In genomic region chr10:101694674-101695403, GRCh38 we compare ENCODE assay signal across 8 cellular contexts. TPM values are rescaled to one million over a fixed set of nuclear protein-coding genes. Genes with fewer than 3 reads are reported as not detected.
A peak's percentile ranks its signal among the peaks of the same experiment; 100 is the strongest.
DNase-seq lines count a peak whose midpoint lies in the region; ATAC-seq, FAIRE-seq and TF ChIP-seq lines count a peak whose summit lies in the region.

Gene FBXW4, minus strand, starts transcription at chr10:101695170. Its CDS starts 65 bp downstream, at chr10:101695105.

- peak within 1 kb of the TSS; percentile 97 for H3K4me2 ChIP-seq in endothelial cell of umbilical vein (ENCODE audit: insufficient read depth, low read length)

- peak within 1 kb of the TSS; percentile 90 for H3K9ac ChIP-seq in endothelial cell of umbilical vein (replicated peaks; ENCODE audit: extremely low read depth, insufficient read depth, low read length)

- no peaks in the 10 kb centered on the region for H4K20me1 ChIP-seq in endothelial cell of umbilical vein (replicated peaks; ENCODE audit: control insufficient read depth, extremely low read depth, insufficient read depth, low read length)

- peak within 1 kb of the TSS; percentile 86 for H2AFZ ChIP-seq in endothelial cell of umbilical vein (ENCODE audit: low read depth, low read length)

- H3K36me3 ChIP-seq in endothelial cell of umbilical vein (ENCODE audit: control insufficient read depth in 2 of 2, extremely low read depth in 1 of 2, insufficient read depth in 2 of 2, low read length in 2 of 2) = no peaks in the 10 kb centered on the region

- H3K4me3 ChIP-seq in endothelial cell of umbilical vein (replicated peaks in 1 of 3; ENCODE audit: insufficient read depth in 1 of 3, low read depth in 1 of 3, low read length in 3 of 3) (peak within 1 kb of the TSS; percentile 52 to 95 (median 77)), mononuclear cell (ENCODE audit: low read length) (peak within 1 kb of the TSS; percentile 77)

- H3K27ac ChIP-seq in endothelial cell of umbilical vein (ENCODE audit: insufficient read depth, low read depth, low read length) = peak within 1 kb of the TSS; percentile 82

- peak; percentile 50 for ATAC-seq in HG02884 (IDR thresholded peaks at IDR 0.05; ENCODE audit: unreplicated experiment)

- FAIRE-seq in endothelial cell of umbilical vein (lab: Jason Lieb, UNC) = no peak

- H3K9me3 ChIP-seq in endothelial cell of umbilical vein (replicated peaks; ENCODE audit: control insufficient read depth, insufficient read depth, low read length) = no peaks in the 10 kb centered on the region
- H3K9me3 ChIP-seq in mononuclear cell (ENCODE audit: low read depth, low read length) = no peaks in the 10 kb centered on the region

- TF ChIP-seq CTCF in endothelial cell of umbilical vein (IDR thresholded peaks at IDR 0.05; ENCODE audit: extremely low read depth in 1 of 2, insufficient read depth in 1 of 2, low read depth in 1 of 2, low read length in 2 of 2) = no peak

- DNase-seq in NCI-H748 (lab: John Stamatoyannopoulos, UW; ENCODE audit: unreplicated experiment) = peak; percentile 39
- DNase-seq in NCI-H748 treated with DMSO at 0.1 percent for 48 hours (lab: John Stamatoyannopoulos, UW) = no peak
- DNase-seq in NCI-H774 (lab: John Stamatoyannopoulos, UW) = peak; percentile 4
- peak; percentile 30 for DNase-seq in activated CD8-positive, alpha-beta memory T cell treated with anti-CD3 and anti-CD28 coated beads, Interleukin-2, amount 50 U/mL, for 24 hours (ENCODE audit: extremely low read depth)
- DNase-seq in endothelial cell of umbilical vein (ENCODE audit: low read depth, low spot score) = peak; percentile 39
- peak; percentile 62 to 67 for DNase-seq in stimulated activated CD8-positive, alpha-beta memory T cell treated with anti-CD3 and anti-CD28 coated beads, Interleukin-2, amount 100 ng/mL, for 48 hours (ENCODE audit: low read depth in 2 of 2)

- BruUV-seq in endothelial cell of umbilical vein (replicated peaks; lab: Mats Ljungman, UMichigan) = TSS peak; percentile 28

- no peaks in the 10 kb centered on the region for H3K9me1 ChIP-seq in endothelial cell of umbilical vein (replicated peaks; ENCODE audit: control insufficient read depth, extremely low read depth, insufficient read depth, low read length)

- intact Hi-C loops in endothelial cell of umbilical vein (cut with micrococcal nuclease) = loop anchor here (2.0 to 5.0 kb wide), 2 partner anchors 87 to 92 kb away; partner anchors contain the start of gene NPM3

- CTCF ChIA-PET in endothelial cell of umbilical vein (lab: Charles Lee) = interaction anchor here (1.0 to 1.3 kb wide), 5 partner anchors 10 to 92 kb away, joined by 3 to 9 read pairs (median 5); no protein-coding TSS in a partner anchor

- H3K4me1 ChIP-seq in endothelial cell of umbilical vein (ENCODE audit: control insufficient read depth, extremely low read depth, insufficient read depth, low read length) = peaks cover 14% of the 10 kb centered on the region
- peaks cover 20% of the 10 kb centered on the region for H3K4me1 ChIP-seq in mononuclear cell (ENCODE audit: insufficient read depth, low read length)

- dilution Hi-C loops in endothelial cell of umbilical vein (cut with MboI; ENCODE audit: extremely low pct_ligation_motif_present, low sequenced_read_pairs) = no loop called here

- POLR2A ChIA-PET in endothelial cell of umbilical vein (lab: Charles Lee) = no interaction called here

- TF ChIP-seq POLR2A in endothelial cell of umbilical vein (IDR thresholded peaks at IDR 0.05; ENCODE audit: low read depth, low read length) = peak; percentile 61

- H3K27me3 ChIP-seq in endothelial cell of umbilical vein (ENCODE audit: control insufficient read depth in 2 of 2, insufficient read depth in 2 of 2, low read length in 2 of 2) (no peaks in the 10 kb centered on the region), mononuclear cell (ENCODE audit: insufficient read depth, low read length) (no peaks in the 10 kb centered on the region)

- peaks cover 28% of the 10 kb centered on the region for H3K79me2 ChIP-seq in endothelial cell of umbilical vein (ENCODE audit: control insufficient read depth, insufficient read depth, low read length)

TF ChIP-seq in endothelial cell of umbilical vein, 7 proteins besides CTCF, POLR2A, EP300 and RAD21:
- no peak for TF ChIP-seq MYC (IDR thresholded peaks at IDR 0.05; ENCODE audit: low read depth, low read length)
- TF ChIP-seq POLR2AphosphoS5 (IDR thresholded peaks at IDR 0.05; ENCODE audit: insufficient read depth, low read depth, low read length) = peak; percentile 33

RNA-seq across cellular contexts. Expression of gene FBXW4, which starts in this region (rescaled TPM):
- total RNA-seq in endothelial cell of umbilical vein = 20.8 and 22.4 TPM in 2 replicates
- 17.4 and 21.1 TPM in 2 replicates for polyA plus RNA-seq in endothelial cell of umbilical vein
- 17.4 and 20.0 TPM in 2 replicates for polyA plus RNA-seq in endothelial cell of umbilical vein (2011; cell fraction: cytosol; rRNA removed)
- polyA plus RNA-seq in endothelial cell of umbilical vein (2011; cell fraction: nucleus; rRNA removed) = 36.9 and 43.6 TPM in 2 replicates
- 13.8 and 13.9 TPM in 2 replicates for polyA plus RNA-seq in endothelial cell of umbilical vein (2012)
- polyA minus RNA-seq in endothelial cell of umbilical vein = 79.2 and 84.1 TPM in 2 replicates
- 23.5 TPM for polyA minus RNA-seq in endothelial cell of umbilical vein (2011; cell fraction: cytosol; rRNA and poly(A)+ RNA removed)
- 30.3 and 34.4 TPM in 2 replicates for polyA minus RNA-seq in endothelial cell of umbilical vein (2011; cell fraction: nucleus; rRNA and poly(A)+ RNA removed)
- 78.9 TPM for total RNA-seq in mononuclear cell
